ENCODE assay signal across 9 cellular contexts in the genomic region with DNA sequence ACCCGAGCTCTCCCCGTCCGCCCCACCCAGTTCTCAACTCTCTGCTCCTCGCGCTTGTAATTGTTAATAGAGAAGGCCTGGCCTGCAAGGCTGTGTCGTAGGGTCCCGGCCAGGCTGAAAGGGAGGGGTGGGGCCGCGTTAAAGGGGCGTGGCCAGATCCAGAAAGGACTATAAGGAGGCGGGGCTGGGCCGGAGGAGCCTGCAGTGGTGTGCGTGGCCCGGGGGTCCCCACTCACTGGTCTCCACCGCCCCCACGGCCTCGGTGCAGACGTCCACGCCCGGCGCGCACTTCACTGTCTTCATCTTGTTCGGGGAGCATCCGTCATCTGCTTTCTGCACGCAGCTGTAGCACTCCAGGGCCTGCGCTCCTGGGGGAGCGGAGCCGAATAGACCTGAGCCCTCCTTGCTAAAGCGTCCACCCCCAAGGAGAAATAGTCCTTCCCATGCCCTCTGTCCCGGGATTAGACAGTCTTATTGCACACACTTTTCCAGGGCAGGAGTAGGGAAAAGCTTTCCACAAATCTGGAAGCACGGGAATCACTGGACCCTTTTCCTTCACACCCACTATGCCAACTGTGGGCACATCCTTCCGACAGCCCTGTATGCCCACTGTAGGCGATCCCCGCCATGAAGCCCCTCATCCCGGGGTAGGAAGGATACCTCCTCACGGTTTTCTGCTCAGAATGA. TPM values are rescaled to one million over a fixed set of nuclear protein-coding genes. Genes with fewer than 3 reads are reported as not detected.
DNase-seq lines count a peak whose midpoint lies in the region; ATAC-seq and TF ChIP-seq lines count a peak whose summit lies in the region.
"Had no signal": no experiment of that assay in that cellular context is flagged by ENCODE, and none has a peak within 500 bp of the region (broad histone marks: within the 10 kb centered on the region; RNA-seq: fewer than 3 reads in every experiment).

No MANE protein-coding gene starts in this region.

- peak in 4 of 10 experiments; percentile 65 to 78 (median 68) for DNase-seq in CD4-positive, alpha-beta T cell
- DNase-seq in Jurkat, Clone E6-1 (ENCODE audit: low read depth, low spot score): no peak
- peak; percentile 75 for DNase-seq in activated naive CD4-positive, alpha-beta T cell treated with Interleukin-2 at 50 U/mL for 16 hours
- DNase-seq in cardiac septum (ENCODE audit: low spot score): peak; percentile 84
- peak; percentile 74 to 81 for DNase-seq in psoas muscle
- no peak for DNase-seq in T1000 (lab: John Stamatoyannopoulos, UW)
- no peak for DNase-seq in HT-29 (ENCODE audit: low spot score)

- H3K36me3 Mint-ChIP-seq in CD4-positive, alpha-beta T cell (ENCODE audit: low read depth): peaks cover 11% of the 10 kb centered on the region

- no peaks in the 10 kb centered on the region for H3K36me3 ChIP-seq in psoas muscle (ENCODE audit: insufficient read depth in 1 of 2, low read depth in 1 of 2)

- TF ChIP-seq CTCF in CD4-positive, alpha-beta T cell (IDR thresholded peaks at IDR 0.05): no peak
- TF ChIP-seq CTCF in psoas muscle (IDR thresholded peaks at IDR 0.05): no peak

- no peaks in the 10 kb centered on the region for H3K27me3 ChIP-seq in CD4-positive, alpha-beta T cell (ENCODE audit: control insufficient read depth, insufficient read depth, low read length)
- H3K27me3 ChIP-seq in psoas muscle (ENCODE audit: insufficient read depth in 3 of 3, low read length in 2 of 3): peaks cover 0 to 17% (median 9%) of the 10 kb centered on the region in 3 donors

- no peaks in the 10 kb centered on the region for H3K9me3 ChIP-seq in CD4-positive, alpha-beta T cell (ENCODE audit: control insufficient read depth, low read length)
- no peaks in the 10 kb centered on the region for H3K9me3 ChIP-seq in psoas muscle

- POLR2A ChIA-PET in CD4-positive, alpha-beta T cell (lab: Charles Lee): interaction anchor here (0.6 to 3.7 kb wide), 28 partner anchors 10 to 1628 kb away, joined by 3 to 88 read pairs (median 6); partner anchors contain the start of genes IRGQ, PHLDB3, PINLYP and PLAUR

- H3K4me3 Mint-ChIP-seq in CD4-positive, alpha-beta T cell: peak overlapping the region; percentile 95

- H3K4me1 ChIP-seq in psoas muscle: peaks cover 3% of the 10 kb centered on the region

- peak overlapping the region; percentile 85 for H3K27ac ChIP-seq in CD4-positive, alpha-beta T cell (ENCODE audit: low read depth, low read length)
- peak overlapping the region; percentile 64 for H3K27ac ChIP-seq in psoas muscle

- no peak for ATAC-seq in CD4-positive, alpha-beta T cell (ENCODE audit: poor library complexity)
- ATAC-seq in GM21390 (IDR thresholded peaks at IDR 0.05; ENCODE audit: unreplicated experiment): peak; percentile 39
- peak; percentile 60 to 75 (median 65) for ATAC-seq in psoas muscle

- 7 to 11% (median 8%) methylated on average over 36 of the region's 36 CpGs for WGBS in psoas muscle, 3 donors

- intact Hi-C loops in CD4-positive, alpha-beta T cell (cut with DNase I, micrococcal nuclease): loop anchor here in 1 of 2 experiments (5.0 to 10.0 kb wide), 2 partner anchors 133 to 291 kb away; partner anchors contain the start of genes IRGQ, SMG9 and ZNF576
- intact Hi-C loops in cardiac septum (cut with DNase I): loop anchor here (5.0 kb wide), 1 partner anchor 38 kb away; the partner anchor contains the start of gene PHLDB3
- intact Hi-C loops in psoas muscle (cut with DNase I): loop anchor here in 1 of 2 donors (5.0 kb wide), 1 partner anchor 38 kb away; the partner anchor contains the start of gene PHLDB3

- no peaks in the 10 kb centered on the region for H3K9me3 Mint-ChIP-seq in CD4-positive, alpha-beta T cell

- peak overlapping the region; percentile 97 for H3K27ac Mint-ChIP-seq in CD4-positive, alpha-beta T cell

- CTCF ChIA-PET in CD4-positive, alpha-beta T cell (lab: Charles Lee): interaction anchor here (1.1 to 4.3 kb wide), 12 partner anchors 9 to 204 kb away, joined by 3 to 30 read pairs (median 6); partner anchors contain the start of gene PHLDB3

- peaks cover 73% of the 10 kb centered on the region for H3K4me1 Mint-ChIP-seq in CD4-positive, alpha-beta T cell (ENCODE audit: low read depth)

- H3K4me3 ChIP-seq in Jurkat, Clone E6-1 (ENCODE audit: low read length): peak overlapping the region; percentile 78
- peak overlapping the region; percentile 82 for H3K4me3 ChIP-seq in psoas muscle

- H3K27me3 Mint-ChIP-seq in CD4-positive, alpha-beta T cell: no peaks in the 10 kb centered on the region

RNA-seq across cellular contexts. Expression of gene LYPD3, which starts 1.2 kb away (rescaled TPM):
- 10 to 100 TPM; 35.6 to 37.3 TPM for total RNA-seq in CD4-positive, alpha-beta T cell
- 2.4 TPM for polyA plus RNA-seq in Jurkat, Clone E6-1 (2012; ENCODE audit: insufficient read depth, insufficient read length)
- total RNA-seq in cardiac septum: not detected
- total RNA-seq in psoas muscle: not detected
- under 1 TPM in 2 of 3 donors, not detected in 1; 0.12 to 0.26 TPM for polyA plus RNA-seq in psoas muscle
- 0.05 and 0.78 TPM in 2 replicates for total RNA-seq in HT-29 (2014; rRNA removed; shearing (Covaris generic))

RNA-seq across cellular contexts. Expression of gene PHLDB3, which starts 40.3 kb away (rescaled TPM):
- 10 to 100 TPM; 75.1 to 77.4 TPM for total RNA-seq in CD4-positive, alpha-beta T cell
- polyA plus RNA-seq in Jurkat, Clone E6-1 (2012; ENCODE audit: insufficient read depth, insufficient read length): 15.7 TPM
- total RNA-seq in cardiac septum (7.3 TPM), psoas muscle (1 to 10 TPM; 3.1 to 5.7 (median 4.5) TPM)
- 1 to 10 TPM; 2.0 to 4.7 (median 3.2) TPM for polyA plus RNA-seq in psoas muscle
- total RNA-seq in HT-29 (2014; rRNA removed; shearing (Covaris generic)): 45.7 and 52.4 TPM in 2 replicates

RNA-seq across cellular contexts. Expression of gene TEX101, which starts 49.5 kb away (rescaled TPM):
- total RNA-seq in CD4-positive, alpha-beta T cell: not detected
- not detected for polyA plus RNA-seq in Jurkat, Clone E6-1 (2012; ENCODE audit: insufficient read depth, insufficient read length)
- total RNA-seq in cardiac septum (not detected), psoas muscle (not detected)
- polyA plus RNA-seq in psoas muscle: not detected
- total RNA-seq in HT-29 (2014; rRNA removed; shearing (Covaris generic)): not detected in 2 replicates
- total RNA-seq: LHCN-M2 had no signal

Comparison
In these comparisons a context has a peak if more than half of its experiments do, and no peak if none do; other contexts are left out.
1. DNase-seq: peak in activated naive CD4-positive, alpha-beta T cell treated with Interleukin-2 at 50 U/mL for 16 hours (single experiment), cardiac septum (single experiment) and psoas muscle (2 of 2); none in Jurkat, Clone E6-1 (single experiment), T1000 (single experiment) and HT-29 (single experiment).
2. RNA of gene LYPD3, which starts 1.2 kb away (total RNA-seq): 35.6 to 37.3 TPM in CD4-positive, alpha-beta T cell; not detected in cardiac septum (single experiment), 0.05 to 0.78 TPM in HT-29 and not detected in psoas muscle; every median in the first group is over 10 times any median in the second.